Comparison of ENCODE assay signal across 16 cellular contexts in genomic region chr2:136013286-136013685, GRCh38. TPM values are rescaled to one million over a fixed set of nuclear protein-coding genes. Genes with fewer than 3 reads are reported as not detected.
DNase-seq lines count a peak whose midpoint lies in the region; ATAC-seq and TF ChIP-seq lines count a peak whose summit lies in the region.
"Had no signal": no experiment of that assay in that cellular context is flagged by ENCODE, and none has a peak within 500 bp of the region (broad histone marks: within the 10 kb centered on the region; RNA-seq: fewer than 3 reads in every experiment).

No MANE protein-coding gene starts in this region.

- no peak overlapping the region for H3K4me3 ChIP-seq in GM23338
- H3K4me3 ChIP-seq: SK-N-MC had no signal

- H3K36me3 ChIP-seq in GM23338 (ENCODE audit: insufficient read depth) = no peaks in the 10 kb centered on the region

- no peak overlapping the region for H3K4me3 Mint-ChIP-seq in GM23338
- H3K4me3 Mint-ChIP-seq in WTC11 = no peak overlapping the region
- H3K4me3 Mint-ChIP-seq: CD4-positive, CD25-positive, alpha-beta regulatory T cell had no signal

- H4K20me1 ChIP-seq in GM23338 (replicated peaks; ENCODE audit: insufficient read depth) = no peaks in the 10 kb centered on the region

- H3K4me1 Mint-ChIP-seq in GM23338 (peaks cover 22% of the 10 kb centered on the region), WTC11 (peaks cover 20% of the 10 kb centered on the region)

- H3K4me1 ChIP-seq in GM23338 (ENCODE audit: insufficient read depth) = no peaks in the 10 kb centered on the region; the same call in none of the 2 replicates

- H3K27ac ChIP-seq in GM23338 (ENCODE audit: low read depth) = no peak overlapping the region; the same call in 1 of the 2 replicates
- H3K27ac ChIP-seq: SK-N-MC had no signal

- H3K36me3 Mint-ChIP-seq in GM23338 (ENCODE audit: low read depth) (no peaks in the 10 kb centered on the region), WTC11 (no peaks in the 10 kb centered on the region)
- H3K36me3 Mint-ChIP-seq: CD4-positive, CD25-positive, alpha-beta regulatory T cell had no signal

- POLR2A ChIA-PET in WTC11 (lab: Charles Lee) = interaction anchor here (1.0 kb wide), 1 partner anchor 16 kb away, joined by 5 read pairs; no protein-coding TSS in a partner anchor

- H3K4me2 ChIP-seq in GM23338 = 0 out of 2 replicates have a peak overlapping the region, but pooled peaks have one; percentile 44

- no peaks in the 10 kb centered on the region for H3K9me3 Mint-ChIP-seq in GM23338
- H3K9me3 Mint-ChIP-seq in WTC11 = no peaks in the 10 kb centered on the region

- ATAC-seq in GM23338 (peak; percentile 54; the same call in 2 of the 3 replicates), WTC11 (peak; percentile 82), HG02763 (IDR thresholded peaks at IDR 0.05; ENCODE audit: unreplicated experiment) (no peak)
- ATAC-seq: Panc1 had no signal

- CTCF ChIA-PET in WTC11 (lab: Charles Lee) = interaction anchor here (2.1 kb wide), 1 partner anchor 16 kb away, joined by 8 read pairs; no protein-coding TSS in a partner anchor

- no peaks in the 10 kb centered on the region for H3F3A ChIP-seq in GM23338 (replicated peaks; ENCODE audit: low read depth)

- H3K27me3 ChIP-seq in GM23338 (ENCODE audit: insufficient read depth) = no peaks in the 10 kb centered on the region

- TF ChIP-seq CTCF in GM23338 (conservative IDR thresholded peaks at IDR 0.05; ENCODE audit: low read depth in 2 of 2) (no peak), WTC11 (IDR thresholded peaks at IDR 0.05) (no peak)

- H2AFZ ChIP-seq in GM23338 = no peak overlapping the region

- H3K27ac Mint-ChIP-seq in GM23338 (no peak overlapping the region), WTC11 (no peak overlapping the region)

- peak; percentile 26 for DNase-seq in CD1c-positive myeloid dendritic cell (ENCODE audit: extremely low spot score)
- DNase-seq in GM23338 (ENCODE audit: low spot score) = peak; percentile 57
- no peak for DNase-seq in WTC11 (ENCODE audit: low spot score)
- peak; percentile 20 for DNase-seq in kidney tubule cell (ENCODE audit: low spot score)
- DNase-seq in NCI-H2227 treated with DMSO at 0.1 percent for 48 hours (lab: John Stamatoyannopoulos, UW) = no peak
- DNase-seq in NCI-H1048 (lab: John Stamatoyannopoulos, UW) = no peak
- DNase-seq: CD4-positive, CD25-positive, alpha-beta regulatory T cell; DMS53; H7; NCI-H1105 treated with DMSO at 0.1 percent for 48 hours; NCI-H187; NCI-H69; T-helper 1 cell had no signal

- no peaks in the 10 kb centered on the region for H3K79me2 ChIP-seq in GM23338 (replicated peaks; ENCODE audit: insufficient read depth)

- H3K27me3 Mint-ChIP-seq in GM23338 (ENCODE audit: insufficient read depth, low read depth, poor library complexity) (no peaks in the 10 kb centered on the region), WTC11 (ENCODE audit: low read depth) (no peaks in the 10 kb centered on the region)

- H3K9me2 ChIP-seq in GM23338 (ENCODE audit: insufficient read depth) = no peaks in the 10 kb centered on the region

TF ChIP-seq in GM23338, 12 proteins besides CTCF, POLR2A, EP300 and RAD21 (continues in another document):
- TF ChIP-seq ZNF331 (CRISPR knock-in tag; IDR thresholded peaks at IDR 0.05; ENCODE audit: low read depth) = no peak
- no peak for TF ChIP-seq EZH2 (IDR thresholded peaks at IDR 0.05; ENCODE audit: low read depth, unreplicated experiment)
- TF ChIP-seq EZH2phosphoT487 (IDR thresholded peaks at IDR 0.05; ENCODE audit: unreplicated experiment) = no peak
- no peak for TF ChIP-seq POLR2AphosphoS5 (IDR thresholded peaks at IDR 0.05; ENCODE audit: low read depth)
- TF ChIP-seq NANOG (IDR thresholded peaks at IDR 0.05; ENCODE audit: borderline replicate concordance) = no peak

TF ChIP-seq in WTC11, 78 proteins besides CTCF, POLR2A, EP300 and RAD21:
- no peak for TF ChIP-seq MXD4 (CRISPR knock-in tag; IDR thresholded peaks at IDR 0.05; ENCODE audit: borderline replicate concordance)
- no peak for TF ChIP-seq E2F4 (CRISPR knock-in tag; IDR thresholded peaks at IDR 0.05; ENCODE audit: borderline replicate concordance, low read depth)
- no peak for TF ChIP-seq ATF3 (CRISPR knock-in tag; conservative IDR thresholded peaks at IDR 0.05)
- no peak for TF ChIP-seq MAX (CRISPR knock-in tag; IDR thresholded peaks at IDR 0.05)
- no peak for TF ChIP-seq ZNF317 (CRISPR knock-in tag; IDR thresholded peaks at IDR 0.05; ENCODE audit: borderline replicate concordance, low read depth)
- no peak for TF ChIP-seq AFF4 (CRISPR knock-in tag; IDR thresholded peaks at IDR 0.05; ENCODE audit: borderline replicate concordance)
- TF ChIP-seq GTF2I (CRISPR knock-in tag; conservative IDR thresholded peaks at IDR 0.05) = no peak
- no peak for TF ChIP-seq JUN (CRISPR knock-in tag; IDR thresholded peaks at IDR 0.05)
- TF ChIP-seq GABPB1 (CRISPR knock-in tag; IDR thresholded peaks at IDR 0.05) = no peak

RNA-seq across cellular contexts. Expression of gene DARS1, which starts 27.9 kb away (rescaled TPM):
- 115 and 145 TPM in 2 replicates for total RNA-seq in GM23338 (2014; rRNA removed; shearing (Covaris generic))
- polyA plus RNA-seq in GM23338 (2016; fragmentation: Nextera tagmentation; extraction: Ambion mirVana) = 148 and 165 TPM in 2 replicates
- total RNA-seq in WTC11 (2021) = 80.9 to 95.5 TPM (median 91.7 TPM) in 3 replicates

Comparison
In these comparisons a context has a peak if more than half of its experiments do, and no peak if none do; other contexts are left out.
1. DNase-seq: peak in CD1c-positive myeloid dendritic cell (single experiment), GM23338 (single experiment) and kidney tubule cell (single experiment); none in WTC11 (single experiment), NCI-H2227 treated with DMSO at 0.1 percent for 48 hours (single experiment) and NCI-H1048 (single experiment).